ENCODE assay signal across 11 cellular contexts in genomic region chr12:2064078-2064507, GRCh38.
DNase-seq lines count a peak whose midpoint lies in the region; ATAC-seq and TF ChIP-seq lines count a peak whose summit lies in the region.
"Had no signal": no experiment of that assay in that cellular context is flagged by ENCODE, and none has a peak within 500 bp of the region (broad histone marks: within the 10 kb centered on the region; RNA-seq: fewer than 3 reads in every experiment).

No MANE protein-coding gene starts in this region.

- H3K4me3 ChIP-seq in rectal smooth muscle tissue (ENCODE audit: low read length): peak overlapping the region; percentile 4

- DNase-seq in GM10248 (ENCODE audit: extremely low spot score): peak; percentile 51
- peak; percentile 53 for DNase-seq in NCI-H226
- peak; percentile 13 for DNase-seq in central memory CD4-positive, alpha-beta T cell
- no peak for DNase-seq in HPDE6-E6E7 (ENCODE audit: extremely low spot score)
- DNase-seq: brain microvascular endothelial cell, NCI-H1436 treated with DMSO at 0.1 percent for 48 hours had no signal

- H3K36me3 ChIP-seq in rectal smooth muscle tissue (ENCODE audit: control insufficient read depth, insufficient read depth, low read length): no peaks in the 10 kb centered on the region
- H3K36me3 ChIP-seq: brain microvascular endothelial cell, neutrophil had no signal

- ATAC-seq in HG03521 (IDR thresholded peaks at IDR 0.05; ENCODE audit: unreplicated experiment) (no peak), HG03457 (IDR thresholded peaks at IDR 0.05; ENCODE audit: unreplicated experiment) (no peak), GM18870 (IDR thresholded peaks at IDR 0.05; ENCODE audit: unreplicated experiment) (no peak)

- POLR2A ChIA-PET in GM10248 (lab: Yijun Ruan, JAX): no interaction called here

- H3K27ac ChIP-seq in rectal smooth muscle tissue (ENCODE audit: low read depth, low read length): peak overlapping the region; percentile 77
- H3K27ac ChIP-seq: brain microvascular endothelial cell, neutrophil had no signal

- H3K9ac ChIP-seq in rectal smooth muscle tissue (ENCODE audit: low read length): peak overlapping the region; percentile 35

- H3K27me3 ChIP-seq in rectal smooth muscle tissue (ENCODE audit: control insufficient read depth, insufficient read depth, low read length): no peaks in the 10 kb centered on the region

- CTCF ChIA-PET in GM10248 (lab: Yijun Ruan, JAX): no interaction called here

- TF ChIP-seq CTCF in GM10248 (IDR thresholded peaks at IDR 0.05; ENCODE audit: control extremely low read depth, extremely low read depth, low read depth, missing control alignments): no peak

- H3K4me1 ChIP-seq in rectal smooth muscle tissue (ENCODE audit: control insufficient read depth, insufficient read depth, low read length): peaks cover 37% of the 10 kb centered on the region
